In genomic region chr15:41116116-41116871, GRCh38 we compare ENCODE assay signal across 8 cellular contexts. TPM values are rescaled to one million over a fixed set of nuclear protein-coding genes. Genes with fewer than 3 reads are reported as not detected.
DNase-seq lines count a peak whose midpoint lies in the region; ATAC-seq and TF ChIP-seq lines count a peak whose summit lies in the region.

TSS of gene INO80 (minus strand) at chr15:41116280. CDS start at chr15:41096310, 19,970 bp downstream.

- TF ChIP-seq EP300 in upper lobe of left lung (IDR thresholded peaks at IDR 0.05): peak in 1 of 4 donors; percentile 27

- peaks cover 11 to 15% of the 10 kb centered on the region in 2 donors for H3K4me1 ChIP-seq in adrenal gland (replicated peaks in 1 of 2)
- H3K4me1 ChIP-seq in heart right ventricle: peaks cover 0 to 38% (median 21%) of the 10 kb centered on the region in 9 donors
- peaks cover 17 to 39% (median 22%) of the 10 kb centered on the region in 4 donors for H3K4me1 ChIP-seq in upper lobe of left lung

- TF ChIP-seq CTCF in GM12875 (IDR thresholded peaks at IDR 0.05; ENCODE audit: borderline replicate concordance, insufficient read depth, low read depth, low read length): no peak
- peak in 1 of 6 experiments; percentile 20 for TF ChIP-seq CTCF in adrenal gland (IDR thresholded peaks at IDR 0.05)
- peak in 1 of 9 donors; percentile 17 for TF ChIP-seq CTCF in heart right ventricle (IDR thresholded peaks at IDR 0.05)
- peak in 3 of 6 experiments; percentile 18 to 44 (median 42) for TF ChIP-seq CTCF in upper lobe of left lung (IDR thresholded peaks at IDR 0.05)

- H3K4me3 ChIP-seq in GM12875 (ENCODE audit: low read depth, low read length) (peak within 1 kb of the TSS; percentile 80), adrenal gland (peak within 1 kb of the TSS; percentile 90 to 100 (median 94)), heart right ventricle (peak within 1 kb of the TSS; percentile 43 to 97 (median 82)), upper lobe of left lung (peak within 1 kb of the TSS; percentile 65 to 95 (median 80))

- intact Hi-C loops in adrenal gland (cut with DNase I): no loop called here
- intact Hi-C loops in heart right ventricle (cut with DNase I): loop anchor here in 4 of 10 donors (1.0 to 10.0 kb wide), 6 partner anchors 115 to 224 kb away; partner anchors contain the start of genes CHP1 (in 4 of the 4), EXD1 (in 3 of the 4), NUSAP1 (in 1 of the 4) and OIP5 (in 1 of the 4)
- intact Hi-C loops in posterior cingulate gyrus (cut with DNase I): loop anchor here (2.0 to 10.0 kb wide), 3 partner anchors 115 to 551 kb away; partner anchors contain the start of genes CCDC32, CHP1, EXD1 and RPUSD2

- 0 to 1% (median 0%) methylated on average over 21 to 61 of the region's 61 CpGs for WGBS in adrenal gland, 4 donors
- WGBS in heart right ventricle, 2 donors: 0% methylated on average over 47 to 61 of the region's 61 CpGs
- 0 to 1% methylated on average over 14 to 21 of the region's 61 CpGs for WGBS in upper lobe of left lung, 2 donors

- H3K27me3 ChIP-seq in adrenal gland (no peaks in the 10 kb centered on the region), heart right ventricle (peaks cover 0 to under 1% (median 0%) of the 10 kb centered on the region in 7 donors), upper lobe of left lung (no peaks in the 10 kb centered on the region)

- peak; percentile 64 to 91 for TF ChIP-seq POLR2A in adrenal gland (IDR thresholded peaks at IDR 0.05)
- peak in 3 of 4 donors; percentile 41 to 86 (median 57) for TF ChIP-seq POLR2A in upper lobe of left lung (IDR thresholded peaks at IDR 0.05)

- peak; percentile 95 for DNase-seq in NCI-H146 (lab: John Stamatoyannopoulos, UW)
- DNase-seq in T-helper 1 cell: peak; percentile 89 to 97 (median 95)
- peak; percentile 99 to 100 (median 99) for DNase-seq in adrenal gland
- peak; percentile 96 to 99 for DNase-seq in heart right ventricle
- peak; percentile 91 to 99 (median 96) for DNase-seq in posterior cingulate gyrus
- peak in 1 of 2 donors; percentile 98 for DNase-seq in upper lobe of left lung

- peak; percentile 77 for ATAC-seq in HG02840 (IDR thresholded peaks at IDR 0.05; ENCODE audit: low FRiP score, unreplicated experiment)
- ATAC-seq in heart right ventricle: peak; percentile 95 to 98 (median 97)
- ATAC-seq in upper lobe of left lung (ENCODE audit: low FRiP score in 2 of 2): peak; percentile 96 to 98

- H3K27ac ChIP-seq in adrenal gland: peak within 1 kb of the TSS; percentile 97 to 100 (median 100)
- H3K27ac ChIP-seq in heart right ventricle: peak within 1 kb of the TSS; percentile 96 to 100 (median 100)
- peak within 1 kb of the TSS; percentile 99 to 100 (median 100) for H3K27ac ChIP-seq in upper lobe of left lung

- peaks cover 0 to 5% of the 10 kb centered on the region in 2 donors for H3K36me3 ChIP-seq in adrenal gland (replicated peaks in 1 of 2)
- H3K36me3 ChIP-seq in heart right ventricle: peaks cover 0 to 13% (median 0%) of the 10 kb centered on the region in 9 donors
- peaks cover 0 to 4% (median 0%) of the 10 kb centered on the region in 4 donors for H3K36me3 ChIP-seq in upper lobe of left lung

- H3K9me3 ChIP-seq in adrenal gland (replicated peaks in 1 of 3): no peaks in the 10 kb centered on the region
- no peaks in the 10 kb centered on the region for H3K9me3 ChIP-seq in heart right ventricle
- H3K9me3 ChIP-seq in upper lobe of left lung: no peaks in the 10 kb centered on the region

RNA-seq across cellular contexts. Expression of gene INO80, which starts in this region (rescaled TPM):
- total RNA-seq in adrenal gland (10 to 100 TPM; 16.7 to 25.0 (median 17.7) TPM), heart right ventricle (10 to 100 TPM; 10.0 to 14.8 (median 12.2) TPM), upper lobe of left lung (10 to 100 TPM; 22.8 to 92.2 (median 43.9) TPM)
- polyA plus RNA-seq in adrenal gland (10 to 100 TPM in 1 of 3 donors, 1 to 10 TPM in 2; 5.4 to 20.6 (median 5.9) TPM), heart right ventricle (1 to 10 TPM; 4.8 to 7.7 TPM)
